Comparison of ENCODE assay signal across 13 cellular contexts in the genomic region with DNA sequence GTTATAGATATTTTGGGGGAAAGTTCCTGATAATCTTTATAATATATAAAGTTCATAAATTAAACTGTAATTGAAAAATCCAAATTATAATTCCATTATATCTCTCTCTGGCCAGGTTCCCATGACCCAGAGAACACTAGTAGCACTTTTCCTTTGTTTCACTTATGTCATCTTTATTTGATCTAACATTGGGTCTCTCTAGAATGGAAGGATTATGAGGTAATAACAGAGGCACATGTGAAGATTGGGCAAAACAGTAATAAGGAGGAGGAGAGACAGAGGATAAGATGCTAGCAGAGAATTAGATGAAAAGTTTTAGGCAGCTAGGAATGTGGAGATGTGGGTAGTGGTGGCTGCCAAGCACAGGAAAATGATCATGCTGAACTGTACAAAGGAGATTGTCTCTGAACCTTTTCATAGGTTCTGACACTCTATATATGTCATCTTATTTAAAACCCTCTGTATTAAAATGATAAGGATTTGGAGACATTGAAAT. TPM values are rescaled to one million over a fixed set of nuclear protein-coding genes. Genes with fewer than 3 reads are reported as not detected.
DNase-seq lines count a peak whose midpoint lies in the region; ATAC-seq and TF ChIP-seq lines count a peak whose summit lies in the region.
"Had no signal": no experiment of that assay in that cellular context is flagged by ENCODE, and none has a peak within 500 bp of the region (broad histone marks: within the 10 kb centered on the region; RNA-seq: fewer than 3 reads in every experiment).

No MANE protein-coding gene starts in this region.

- POLR2A ChIA-PET in activated CD4-positive, alpha-beta T cell treated with anti-CD3 and anti-CD28 coated beads for 36 hours (lab: Charles Lee): interaction anchor here (0.6 kb wide), 1 partner anchor 105 kb away, joined by 3 read pairs; no protein-coding TSS in a partner anchor

- TF ChIP-seq POLR2A in sigmoid colon (IDR thresholded peaks at IDR 0.05): no peak

- TF ChIP-seq EP300 in sigmoid colon (IDR thresholded peaks at IDR 0.05): no peak

- no peak for ATAC-seq in activated CD4-positive, alpha-beta T cell treated with anti-CD3 and anti-CD28 coated beads for 36 hours
- no peak for ATAC-seq in HG03342 (IDR thresholded peaks at IDR 0.05; ENCODE audit: unreplicated experiment)

- H3K27me3 ChIP-seq in Loucy (ENCODE audit: insufficient read depth, low read length, poor library complexity, severe bottlenecking) (no peaks in the 10 kb centered on the region), sigmoid colon (no peaks in the 10 kb centered on the region)

- H3K36me3 Mint-ChIP-seq in activated CD4-positive, alpha-beta T cell treated with anti-CD3 and anti-CD28 coated beads for 36 hours (ENCODE audit: low read depth): peaks cover 31% of the 10 kb centered on the region

- CTCF ChIA-PET in activated CD4-positive, alpha-beta T cell treated with anti-CD3 and anti-CD28 coated beads for 36 hours (lab: Charles Lee): interaction anchor here (1.1 to 5.2 kb wide), 3 partner anchors 13 to 291 kb away, joined by 4 to 49 read pairs (median 4); no protein-coding TSS in a partner anchor

- H3K9me3 ChIP-seq in Loucy (ENCODE audit: insufficient read depth, low read depth, low read length): no peaks in the 10 kb centered on the region
- no peaks in the 10 kb centered on the region for H3K9me3 ChIP-seq in sigmoid colon

- no peaks in the 10 kb centered on the region for H3K9me2 ChIP-seq in Loucy (replicated peaks; ENCODE audit: low read depth, low read length)

- H3K27ac ChIP-seq in sigmoid colon: peak overlapping the region; percentile 15 to 99 (median 99)

- no peaks in the 10 kb centered on the region for H3K9me3 Mint-ChIP-seq in activated CD4-positive, alpha-beta T cell treated with anti-CD3 and anti-CD28 coated beads for 36 hours (ENCODE audit: low read depth)

- intact Hi-C loops in activated CD4-positive, alpha-beta T cell treated with anti-CD3 and anti-CD28 coated beads for 36 hours (cut with DNase I, micrococcal nuclease): no loop called here
- intact Hi-C loops in sigmoid colon (cut with DNase I): no loop called here

- 0 out of 2 replicates have a peak, but pooled peaks cover 7% of the 10 kb centered on the region for H3F3A ChIP-seq in Loucy (ENCODE audit: low read depth)

- H3K27me3 Mint-ChIP-seq in activated CD4-positive, alpha-beta T cell treated with anti-CD3 and anti-CD28 coated beads for 36 hours: no peaks in the 10 kb centered on the region

- H3K4me2 ChIP-seq in Loucy (ENCODE audit: low read depth, low read length, poor library complexity, severe bottlenecking): peak overlapping the region; percentile 94

- peak overlapping the region; percentile 96 for H3K27ac Mint-ChIP-seq in activated CD4-positive, alpha-beta T cell treated with anti-CD3 and anti-CD28 coated beads for 36 hours

- H2AFZ ChIP-seq in Loucy (ENCODE audit: low read length): no peak overlapping the region

- H3K79me2 ChIP-seq in Loucy (ENCODE audit: insufficient read depth, low read length): peaks cover 81% of the 10 kb centered on the region

- H3K9ac ChIP-seq in Loucy (ENCODE audit: low read depth, low read length, poor library complexity, severe bottlenecking): peak overlapping the region; percentile 67

- H3K4me3 ChIP-seq in Loucy (ENCODE audit: low read length, poor library complexity, severe bottlenecking): peak overlapping the region; percentile 85
- peak overlapping the region; percentile 1 for H3K4me3 ChIP-seq in choroid plexus epithelial cell (ENCODE audit: low read depth, low read length)
- H3K4me3 ChIP-seq in sigmoid colon: no peak overlapping the region
- H3K4me3 ChIP-seq: lung had no signal

- H3K36me3 ChIP-seq in Loucy (ENCODE audit: insufficient read depth, low read length): no peaks in the 10 kb centered on the region
- H3K36me3 ChIP-seq in sigmoid colon: no peaks in the 10 kb centered on the region

- peak overlapping the region; percentile 88 for H3K4me3 Mint-ChIP-seq in activated CD4-positive, alpha-beta T cell treated with anti-CD3 and anti-CD28 coated beads for 36 hours

- TF ChIP-seq CTCF in Loucy (conservative IDR thresholded peaks at IDR 0.05; ENCODE audit: low read length) (no peak), choroid plexus epithelial cell (conservative IDR thresholded peaks at IDR 0.05; ENCODE audit: low read depth, low read length) (no peak), sigmoid colon (IDR thresholded peaks at IDR 0.05) (no peak)

- H4K20me1 ChIP-seq in Loucy (ENCODE audit: insufficient read depth, low read length, poor library complexity, severe bottlenecking): peaks cover 78% of the 10 kb centered on the region

- DNase-seq in activated CD4-positive, alpha-beta T cell treated with anti-CD3 and anti-CD28 coated beads for 36 hours: no peak
- DNase-seq in activated CD4-positive, alpha-beta T cell treated with anti-CD3 and anti-CD28 coated beads, Interleukin-2, amount 50 U/mL, for 48 hours: no peak
- DNase-seq in choroid plexus epithelial cell (ENCODE audit: low read depth): no peak
- no peak for DNase-seq in sigmoid colon
- DNase-seq in stimulated activated naive CD4-positive, alpha-beta T cell (lab: John Stamatoyannopoulos, UW): no peak
- no peak for DNase-seq in HPDE6-E6E7 (ENCODE audit: extremely low spot score)
- DNase-seq: anterior cingulate cortex; NCI-H748 treated with DMSO at 0.1 percent for 48 hours; stimulated activated naive CD4-positive, alpha-beta T cell treated with Interleukin-2 at 50 U/mL for 16 hours; T1000 had no signal

- H3K4me1 Mint-ChIP-seq in activated CD4-positive, alpha-beta T cell treated with anti-CD3 and anti-CD28 coated beads for 36 hours: peaks cover 52% of the 10 kb centered on the region

- peaks cover 63% of the 10 kb centered on the region for H3K4me1 ChIP-seq in Loucy (ENCODE audit: insufficient read depth, low read length, poor library complexity, severe bottlenecking)
- H3K4me1 ChIP-seq in sigmoid colon: peaks cover 0 to 74% (median 58%) of the 10 kb centered on the region in 4 donors

RNA-seq across cellular contexts. Expression of a gene that starts 3.3 kb away (rescaled TPM):
- total RNA-seq in activated CD4-positive, alpha-beta T cell treated with anti-CD3 and anti-CD28 coated beads for 36 hours: 10 to 100 TPM; 65.8 to 94.1 TPM
- total RNA-seq in sigmoid colon: 100 to 1,000 TPM; 100 to 149 (median 110) TPM
- 10 to 100 TPM; 33.4 to 44.6 (median 44.4) TPM for polyA plus RNA-seq in sigmoid colon

Comparison
In these comparisons a context has a peak if more than half of its experiments do, and no peak if none do; other contexts are left out.
1. H3K4me3 ChIP-seq: peak in Loucy (single experiment) and choroid plexus epithelial cell (single experiment); none in sigmoid colon (0 of 4).